10 cellular contexts compared by ENCODE assay signal in genomic region chr1:15760520-15761211, GRCh38. TPM values are rescaled to one million over a fixed set of nuclear protein-coding genes. Genes with fewer than 3 reads are reported as not detected.
DNase-seq lines count a peak whose midpoint lies in the region; ATAC-seq, FAIRE-seq and TF ChIP-seq lines count a peak whose summit lies in the region.
"Had no signal": no experiment of that assay in that cellular context is flagged by ENCODE, and none has a peak within 500 bp of the region (broad histone marks: within the 10 kb centered on the region; RNA-seq: fewer than 3 reads in every experiment).

No MANE protein-coding gene starts in this region.

- H3K27me3 Mint-ChIP-seq in activated CD4-positive, alpha-beta memory T cell treated with anti-CD3 and anti-CD28 coated beads for 36 hours: peaks cover 29% of the 10 kb centered on the region

- no peaks in the 10 kb centered on the region for H3K9me3 ChIP-seq in iPS-20b (ENCODE audit: insufficient read depth, low read depth, low read length)
- H3K9me3 ChIP-seq: neutrophil had no signal

- ATAC-seq in HG03469 (IDR thresholded peaks at IDR 0.05; ENCODE audit: unreplicated experiment) (no peak), GM21619 (IDR thresholded peaks at IDR 0.05; ENCODE audit: unreplicated experiment) (no peak)
- ATAC-seq: activated CD8-positive, alpha-beta T cell treated with anti-CD3 and anti-CD28 coated beads for 36 hours had no signal

- H3K27ac Mint-ChIP-seq in activated CD4-positive, alpha-beta memory T cell treated with anti-CD3 and anti-CD28 coated beads for 36 hours: no peak overlapping the region
- H3K27ac Mint-ChIP-seq: activated CD8-positive, alpha-beta T cell treated with anti-CD3 and anti-CD28 coated beads for 36 hours had no signal

- peak overlapping the region; percentile 53 for H3K27ac ChIP-seq in brain microvascular endothelial cell
- H3K27ac ChIP-seq in iPS-20b (ENCODE audit: low read length): no peak overlapping the region
- peak overlapping the region in 16 of 21 experiments; percentile 1 to 95 (median 58) for H3K27ac ChIP-seq in skin epidermis
- H3K27ac ChIP-seq: neutrophil had no signal

- no peaks in the 10 kb centered on the region for H3K9me3 Mint-ChIP-seq in activated CD4-positive, alpha-beta memory T cell treated with anti-CD3 and anti-CD28 coated beads for 36 hours
- H3K9me3 Mint-ChIP-seq: activated CD8-positive, alpha-beta T cell treated with anti-CD3 and anti-CD28 coated beads for 36 hours had no signal

- peaks cover 23% of the 10 kb centered on the region for H3K4me1 ChIP-seq in iPS-20b (ENCODE audit: insufficient read depth, low read length)

- CTCF ChIA-PET in activated CD4-positive, alpha-beta memory T cell treated with anti-CD3 and anti-CD28 coated beads for 36 hours (lab: Charles Lee): interaction anchor here (1.5 kb wide), 1 partner anchor 31 kb away, joined by 6 read pairs; no protein-coding TSS in a partner anchor

- H3K4me3 ChIP-seq in brain microvascular endothelial cell (ENCODE audit: low read depth, low read length) (peak overlapping the region; percentile 47), iPS-20b (ENCODE audit: low read length) (peak overlapping the region; percentile 52; the same call in 1 of the 2 replicates), skin epidermis (no peak overlapping the region)

- H3K36me3 ChIP-seq in brain microvascular endothelial cell (replicated peaks) (peaks cover 13% of the 10 kb centered on the region), iPS-20b (ENCODE audit: insufficient read depth, low read depth, low read length) (peaks cover 22% of the 10 kb centered on the region)
- H3K36me3 ChIP-seq: neutrophil had no signal

- H3K36me3 Mint-ChIP-seq in activated CD4-positive, alpha-beta memory T cell treated with anti-CD3 and anti-CD28 coated beads for 36 hours: no peaks in the 10 kb centered on the region

- POLR2A ChIA-PET in activated CD4-positive, alpha-beta memory T cell treated with anti-CD3 and anti-CD28 coated beads for 36 hours (lab: Charles Lee): no interaction called here

- no peak for TF ChIP-seq CTCF in brain microvascular endothelial cell (IDR thresholded peaks at IDR 0.05; ENCODE audit: low read depth, low read length, missing control alignments)

- no peak for TF ChIP-seq POLR2A in H54 (IDR thresholded peaks at IDR 0.05; ENCODE audit: low read depth, low read length)

- intact Hi-C loops in activated CD4-positive, alpha-beta memory T cell treated with anti-CD3 and anti-CD28 coated beads for 36 hours (cut with micrococcal nuclease): no loop called here

- in situ Hi-C loops in brain microvascular endothelial cell (cut with HindIII; ENCODE audit: low pct_ligation_motif_present, low sequenced_read_pairs): no loop called here

- H3K4me3 Mint-ChIP-seq in activated CD4-positive, alpha-beta memory T cell treated with anti-CD3 and anti-CD28 coated beads for 36 hours: no peak overlapping the region
- H3K4me3 Mint-ChIP-seq: activated CD8-positive, alpha-beta T cell treated with anti-CD3 and anti-CD28 coated beads for 36 hours had no signal

- no peak for FAIRE-seq in H54 (lab: Jason Lieb, UNC)

- peak overlapping the region; percentile 88; the same call in 1 of the 2 replicates for H3K9ac ChIP-seq in iPS-20b (ENCODE audit: low read depth, low read length)

- H3K4me1 Mint-ChIP-seq in activated CD4-positive, alpha-beta memory T cell treated with anti-CD3 and anti-CD28 coated beads for 36 hours (ENCODE audit: low read depth): peaks cover 12% of the 10 kb centered on the region

- DNase-seq in H54 (ENCODE audit: insufficient read length, low spot score) (peak; percentile 68), brain microvascular endothelial cell (peak; percentile 53), MV-4-11 (lab: John Stamatoyannopoulos, UW) (no peak)
- no peak for DNase-seq in activated CD4-positive, alpha-beta memory T cell treated with anti-CD3 and anti-CD28 coated beads for 36 hours
- DNase-seq: activated CD8-positive, alpha-beta T cell treated with anti-CD3 and anti-CD28 coated beads for 36 hours had no signal

- H3K27me3 ChIP-seq in brain microvascular endothelial cell (replicated peaks) (no peaks in the 10 kb centered on the region), iPS-20b (ENCODE audit: insufficient read depth, low read length) (peaks cover 25% of the 10 kb centered on the region)

RNA-seq across cellular contexts. Expression of gene FBLIM1, which starts 2.1 kb away (rescaled TPM):
- under 1 TPM in 1 of 2 experiments, not detected in 1; 0.05 TPM for total RNA-seq in activated CD4-positive, alpha-beta memory T cell treated with anti-CD3 and anti-CD28 coated beads for 36 hours
- total RNA-seq: activated CD8-positive, alpha-beta T cell treated with anti-CD3 and anti-CD28 coated beads for 36 hours had no signal

RNA-seq across cellular contexts. Expression of gene TMEM82, which starts 18.4 kb away (rescaled TPM):
- not detected for total RNA-seq in activated CD4-positive, alpha-beta memory T cell treated with anti-CD3 and anti-CD28 coated beads for 36 hours
- total RNA-seq: activated CD8-positive, alpha-beta T cell treated with anti-CD3 and anti-CD28 coated beads for 36 hours had no signal

RNA-seq across cellular contexts. Expression of gene SLC25A34, which starts 24.6 kb away (rescaled TPM):
- 1 to 10 TPM in 1 of 2 experiments, under 1 TPM in 1; 0.92 to 1.5 TPM for total RNA-seq in activated CD4-positive, alpha-beta memory T cell treated with anti-CD3 and anti-CD28 coated beads for 36 hours

RNA-seq across cellular contexts. Expression of gene UQCRHL, which starts 46.8 kb away (rescaled TPM):
- 1 to 10 TPM; 2.0 to 2.5 TPM for total RNA-seq in activated CD4-positive, alpha-beta memory T cell treated with anti-CD3 and anti-CD28 coated beads for 36 hours

Comparison
In these comparisons a context has a peak if more than half of its experiments do, and no peak if none do; other contexts are left out.
1. DNase-seq: peak in H54 (single experiment) and brain microvascular endothelial cell (single experiment); none in activated CD4-positive, alpha-beta memory T cell treated with anti-CD3 and anti-CD28 coated beads for 36 hours (single experiment) and MV-4-11 (single experiment).
2. H3K4me3 ChIP-seq: peak in brain microvascular endothelial cell (single experiment) and iPS-20b (single experiment); none in skin epidermis (0 of 7).